Comparison of ENCODE assay signal across 8 cellular contexts in genomic region chr16:85029413-85029794, GRCh38. TPM values are rescaled to one million over a fixed set of nuclear protein-coding genes. Genes with fewer than 3 reads are reported as not detected.
DNase-seq lines count a peak whose midpoint lies in the region; ATAC-seq, FAIRE-seq and TF ChIP-seq lines count a peak whose summit lies in the region.

No MANE protein-coding gene starts in this region.

- H3K9me3 Mint-ChIP-seq in naive thymus-derived CD8-positive, alpha-beta T cell = no peaks in the 10 kb centered on the region

- CTCF ChIA-PET in HepG2 (lab: Yijun Ruan, JAX; ENCODE audit: low intra/inter-chr PET ratio, low total read pairs) = no interaction called here

- H3K36me3 Mint-ChIP-seq in T-helper 17 cell (ENCODE audit: low read depth) = peaks cover 3% of the 10 kb centered on the region
- peaks cover 0 to 12% (median 5%) of the 10 kb centered on the region in 3 donors for H3K36me3 Mint-ChIP-seq in naive thymus-derived CD8-positive, alpha-beta T cell

- TF ChIP-seq POLR2A in HepG2 (IDR thresholded peaks at IDR 0.05; ENCODE audit: insufficient read depth in 1 of 2, low read depth in 2 of 2, low read length in 2 of 2) (no peak), right lobe of liver (IDR thresholded peaks at IDR 0.05) (no peak), body of pancreas (IDR thresholded peaks at IDR 0.05) (no peak), tibial nerve (IDR thresholded peaks at IDR 0.05) (no peak)

- H3K27ac ChIP-seq in HepG2 (ENCODE audit: extremely low read length, insufficient read depth, low read length) (no peak overlapping the region), right lobe of liver (no peak overlapping the region), body of pancreas (peak overlapping the region; percentile 87 to 93 (median 91)), tibial nerve (peak overlapping the region in 3 of 4 donors; percentile 85 to 95 (median 90))

- H3K4me3 ChIP-seq in HepG2 (replicated peaks in 1 of 3; ENCODE audit: insufficient read depth in 1 of 3, low read depth in 2 of 3, low read length in 3 of 3) (no peak overlapping the region), right lobe of liver (no peak overlapping the region), body of pancreas (no peak overlapping the region), tibial nerve (peak overlapping the region in 2 of 4 donors; percentile 80 to 84)

- no peaks in the 10 kb centered on the region for H3K79me2 ChIP-seq in HepG2 (ENCODE audit: insufficient read depth, low read length)

- H3K4me1 Mint-ChIP-seq in T-helper 17 cell = peaks cover 26% of the 10 kb centered on the region
- H3K4me1 Mint-ChIP-seq in naive thymus-derived CD8-positive, alpha-beta T cell = peaks cover 25 to 49% (median 44%) of the 10 kb centered on the region in 4 donors

- H3K4me2 ChIP-seq in HepG2 (ENCODE audit: low read depth, low read length) = no peak overlapping the region

- WGBS in HepG2 (ENCODE audit: low lambda C conversion rate) = 14% methylated on average over 5 of the region's 5 CpGs
- WGBS in right lobe of liver (ENCODE audit: insufficient coverage, low coverage, low lambda C conversion rate, missing lambda C conversion rate) = 57% methylated on average over 5 of the region's 5 CpGs
- 21 to 34% methylated on average over 5 of the region's 5 CpGs for WGBS in body of pancreas, 2 donors
- 26 to 30% methylated on average over 5 of the region's 5 CpGs for WGBS in tibial nerve, 2 donors

- TF ChIP-seq EP300 in HepG2 (IDR thresholded peaks at IDR 0.05; ENCODE audit: low read depth in 2 of 2, low read length in 2 of 2) (no peak), HepG2 (CRISPR knock-in tag; IDR thresholded peaks at IDR 0.05; ENCODE audit: borderline replicate concordance) (no peak), tibial nerve (IDR thresholded peaks at IDR 0.05) (no peak)

- H3K27me3 ChIP-seq in HepG2 (ENCODE audit: control insufficient read depth in 1 of 2, insufficient read depth in 2 of 2, low read length in 2 of 2) (peaks cover 3 to 28% of the 10 kb centered on the region in 2 experiments; a peak in 4 of 5 replicates), right lobe of liver (no peaks in the 10 kb centered on the region), body of pancreas (no peaks in the 10 kb centered on the region), tibial nerve (no peaks in the 10 kb centered on the region)

- no peak overlapping the region for H2AFZ ChIP-seq in HepG2 (ENCODE audit: low read length)

- no peaks in the 10 kb centered on the region for H4K20me1 ChIP-seq in HepG2 (ENCODE audit: insufficient read depth, low read length)

- TF ChIP-seq CTCF in HepG2 (CRISPR knock-in tag; IDR thresholded peaks at IDR 0.05) (no peak), right lobe of liver (IDR thresholded peaks at IDR 0.05) (no peak), body of pancreas (IDR thresholded peaks at IDR 0.05) (no peak), tibial nerve (IDR thresholded peaks at IDR 0.05) (no peak)

- intact Hi-C loops in HepG2 (cut with micrococcal nuclease; ENCODE audit: unreplicated experiment) (no loop called here), right lobe of liver (cut with DNase I) (no loop called here), body of pancreas (cut with DNase I) (no loop called here)

- H3K9ac ChIP-seq in HepG2 (ENCODE audit: insufficient read depth, low read depth, low read length) = no peak overlapping the region

- H3K9me3 ChIP-seq in HepG2 (ENCODE audit: low read length) (no peaks in the 10 kb centered on the region), right lobe of liver (no peaks in the 10 kb centered on the region), T-helper 17 cell (ENCODE audit: control insufficient read depth, low read length, poor library complexity, severe bottlenecking) (no peaks in the 10 kb centered on the region), body of pancreas (no peaks in the 10 kb centered on the region), tibial nerve (no peaks in the 10 kb centered on the region)

- H3K4me3 Mint-ChIP-seq in T-helper 17 cell = peak overlapping the region; percentile 96
- peak overlapping the region; percentile 86 to 97 (median 92) for H3K4me3 Mint-ChIP-seq in naive thymus-derived CD8-positive, alpha-beta T cell

- FAIRE-seq in HepG2 (lab: Jason Lieb, UNC) = no peak

- no peaks in the 10 kb centered on the region for H3K27me3 Mint-ChIP-seq in T-helper 17 cell
- H3K27me3 Mint-ChIP-seq in naive thymus-derived CD8-positive, alpha-beta T cell = no peaks in the 10 kb centered on the region

- in situ Hi-C loops in HepG2 (cut with HindIII; ENCODE audit: extremely low pct_ligation_motif_present, low pct_unique_long_range_greater_than_20kb) = no loop called here

- no peak for DNase-seq in HepG2 (ENCODE audit: low spot score)
- DNase-seq in right lobe of liver = no peak
- peak; percentile 22 to 52 (median 26) for DNase-seq in T-helper 17 cell
- DNase-seq in body of pancreas = peak in 2 of 4 donors; percentile 25 to 28
- DNase-seq in naive thymus-derived CD8-positive, alpha-beta T cell = peak in 7 of 10 donors; percentile 18 to 71 (median 25)
- DNase-seq in tibial nerve (ENCODE audit: low spot score in 2 of 2) = no peak

- H3K36me3 ChIP-seq in HepG2 (replicated peaks in 1 of 2; ENCODE audit: control insufficient read depth in 1 of 2, insufficient read depth in 2 of 2, low read length in 2 of 2) = no peaks in the 10 kb centered on the region
- H3K36me3 ChIP-seq in right lobe of liver = no peaks in the 10 kb centered on the region
- no peaks in the 10 kb centered on the region for H3K36me3 ChIP-seq in body of pancreas (replicated peaks in 1 of 2; ENCODE audit: insufficient read depth in 1 of 2, low read depth in 2 of 2)
- peaks cover 0 to 12% (median 0%) of the 10 kb centered on the region in 3 donors for H3K36me3 ChIP-seq in tibial nerve

- POLR2A ChIA-PET in HepG2 (lab: Yijun Ruan, JAX) = no interaction called here
- POLR2A ChIA-PET in naive thymus-derived CD8-positive, alpha-beta T cell (lab: Charles Lee) = interaction anchor here (1.2 kb wide), 1 partner anchor 27 kb away, joined by 3 read pairs; no protein-coding TSS in a partner anchor

- peak overlapping the region; percentile 93 for H3K27ac Mint-ChIP-seq in T-helper 17 cell
- H3K27ac Mint-ChIP-seq in naive thymus-derived CD8-positive, alpha-beta T cell = peak overlapping the region; percentile 88 to 95 (median 92)

- ATAC-seq in HepG2 (no peak), right lobe of liver (no peak), T-helper 17 cell (peak; percentile 69), body of pancreas (no peak), HG03439 (IDR thresholded peaks at IDR 0.05; ENCODE audit: unreplicated experiment) (no peak), HG03571 (IDR thresholded peaks at IDR 0.05; ENCODE audit: unreplicated experiment) (no peak)
- peak; percentile 20 to 58 for ATAC-seq in naive thymus-derived CD8-positive, alpha-beta T cell

- no TSS peak for BruUV-seq in HepG2 (replicated peaks; lab: Mats Ljungman, UMichigan)

- no peak for TF ChIP-seq RAD21 in HepG2 (CRISPR knock-in tag; IDR thresholded peaks at IDR 0.05)

- H3K4me1 ChIP-seq in HepG2 (ENCODE audit: insufficient read depth, low read length) (peaks cover 31% of the 10 kb centered on the region), right lobe of liver (peaks cover 0 to 14% (median 0%) of the 10 kb centered on the region in 4 donors), body of pancreas (peaks cover 33% of the 10 kb centered on the region), tibial nerve (peaks cover 0 to 32% (median 17%) of the 10 kb centered on the region in 4 donors)

RNA-seq across cellular contexts. Expression of gene KIAA0513, which starts 1.8 kb away (rescaled TPM):
- total RNA-seq in HepG2 (2016; rRNA removed; fragmentation: Illumina TruSeq; extraction: Trizol) (1.5 and 1.8 TPM in 2 replicates), right lobe of liver (1 to 10 TPM; 2.6 to 7.4 (median 4.7) TPM), T-helper 17 cell (10 to 100 TPM in 1 of 2 donors, 1 to 10 TPM in 1; 8.1 to 35.0 TPM), body of pancreas (10 to 100 TPM; 23.1 to 71.9 TPM), tibial nerve (10 to 100 TPM in 1 of 4 donors, 1 to 10 TPM in 3; 6.9 to 13.8 (median 8.1) TPM)
- total RNA-seq in HepG2 (2016; cell fraction: cytosol; rRNA removed; fragmentation: Illumina TruSeq; extraction: Trizol; ENCODE audit: low read depth) = 0.62 and 0.91 TPM in 2 replicates
- total RNA-seq in HepG2 (2016; cell fraction: insoluble cytoplasmic fraction; rRNA removed; fragmentation: Illumina TruSeq; extraction: Trizol) = 1.5 and 1.7 TPM in 2 replicates
- 0.99 and 1.1 TPM in 2 replicates for total RNA-seq in HepG2 (2016; cell fraction: membrane; rRNA removed; fragmentation: Illumina TruSeq; extraction: Trizol)
- total RNA-seq in HepG2 (2016; cell fraction: nucleus; rRNA removed; fragmentation: Illumina TruSeq; extraction: Trizol) = 0.75 and 1.6 TPM in 2 replicates
- 1.8 and 2.4 TPM in 2 replicates for polyA plus RNA-seq in HepG2 (2011; rRNA removed)
- 1.6 and 2.3 TPM in 2 replicates for polyA plus RNA-seq in HepG2 (2011; cell fraction: cytosol; rRNA removed)
- 6.1 and 6.2 TPM in 2 replicates for polyA plus RNA-seq in HepG2 (2011; cell fraction: nucleus; rRNA removed)
- polyA plus RNA-seq in HepG2 (2012) = 1.6 and 2.5 TPM in 2 replicates
- polyA plus RNA-seq in HepG2 (2016; cell fraction: cytosol; fragmentation: Illumina TruSeq; extraction: Trizol; ENCODE audit: low read depth) = 0.47 and 1.2 TPM in 2 replicates
- 1.3 and 1.5 TPM in 2 replicates for polyA plus RNA-seq in HepG2 (2016; cell fraction: insoluble cytoplasmic fraction; fragmentation: Illumina TruSeq; extraction: Trizol; ENCODE audit: low read depth)
- 0.90 and 1.2 TPM in 2 replicates for polyA plus RNA-seq in HepG2 (2016; cell fraction: membrane; fragmentation: Illumina TruSeq; extraction: Trizol; ENCODE audit: low read depth)
- polyA plus RNA-seq in HepG2 (2016; cell fraction: nucleus; fragmentation: Illumina TruSeq; extraction: Trizol; ENCODE audit: insufficient read depth, low read depth) = 1.4 and 2.0 TPM in 2 replicates
- 1.2 and 3.4 TPM in 2 replicates for polyA minus RNA-seq in HepG2 (2011; rRNA and poly(A)+ RNA removed; ENCODE audit: low replicate concordance)
- 0.99 and 1.8 TPM in 2 replicates for polyA minus RNA-seq in HepG2 (2011; cell fraction: cytosol; rRNA and poly(A)+ RNA removed)
- polyA minus RNA-seq in HepG2 (2011; cell fraction: nucleus; rRNA and poly(A)+ RNA removed) = 3.6 and 5.5 TPM in 2 replicates
- total RNA-seq in naive thymus-derived CD8-positive, alpha-beta T cell = 10 to 100 TPM; 13.0 to 15.1 TPM
- polyA plus RNA-seq in naive thymus-derived CD8-positive, alpha-beta T cell = 10 to 100 TPM in 1 of 3 donors, 1 to 10 TPM in 2; 4.5 to 12.1 (median 7.8) TPM

RNA-seq across cellular contexts. Expression of gene ZDHHC7, which starts 18.1 kb away (rescaled TPM):
- total RNA-seq in HepG2 (2016; rRNA removed; fragmentation: Illumina TruSeq; extraction: Trizol) (39.6 and 46.8 TPM in 2 replicates), right lobe of liver (10 to 100 TPM; 10.7 to 27.5 (median 19.0) TPM), T-helper 17 cell (10 to 100 TPM; 35.4 to 46.6 TPM), body of pancreas (10 to 100 TPM; 17.5 to 39.2 TPM), tibial nerve (10 to 100 TPM; 58.1 to 75.6 (median 62.6) TPM)
- total RNA-seq in HepG2 (2016; cell fraction: cytosol; rRNA removed; fragmentation: Illumina TruSeq; extraction: Trizol; ENCODE audit: low read depth) = 7.0 and 8.2 TPM in 2 replicates
- total RNA-seq in HepG2 (2016; cell fraction: insoluble cytoplasmic fraction; rRNA removed; fragmentation: Illumina TruSeq; extraction: Trizol) = 36.4 and 48.1 TPM in 2 replicates
- 31.2 and 33.2 TPM in 2 replicates for total RNA-seq in HepG2 (2016; cell fraction: membrane; rRNA removed; fragmentation: Illumina TruSeq; extraction: Trizol)
- 34.5 and 37.8 TPM in 2 replicates for total RNA-seq in HepG2 (2016; cell fraction: nucleus; rRNA removed; fragmentation: Illumina TruSeq; extraction: Trizol)
- 67.6 and 79.2 TPM in 2 replicates for polyA plus RNA-seq in HepG2 (2011; rRNA removed)
- 96.7 and 128 TPM in 2 replicates for polyA plus RNA-seq in HepG2 (2011; cell fraction: cytosol; rRNA removed)
- polyA plus RNA-seq in HepG2 (2011; cell fraction: nucleus; rRNA removed) = 127 and 132 TPM in 2 replicates
- polyA plus RNA-seq in HepG2 (2012) = 56.5 and 63.5 TPM in 2 replicates
- polyA plus RNA-seq in HepG2 (2016; cell fraction: cytosol; fragmentation: Illumina TruSeq; extraction: Trizol; ENCODE audit: low read depth) = 4.1 and 4.9 TPM in 2 replicates
- polyA plus RNA-seq in HepG2 (2016; cell fraction: insoluble cytoplasmic fraction; fragmentation: Illumina TruSeq; extraction: Trizol; ENCODE audit: low read depth) = 35.0 and 37.7 TPM in 2 replicates
- 18.0 and 19.5 TPM in 2 replicates for polyA plus RNA-seq in HepG2 (2016; cell fraction: membrane; fragmentation: Illumina TruSeq; extraction: Trizol; ENCODE audit: low read depth)
- 57.2 and 68.7 TPM in 2 replicates for polyA plus RNA-seq in HepG2 (2016; cell fraction: nucleus; fragmentation: Illumina TruSeq; extraction: Trizol; ENCODE audit: insufficient read depth, low read depth)
- 49.1 and 145 TPM in 2 replicates for polyA minus RNA-seq in HepG2 (2011; rRNA and poly(A)+ RNA removed; ENCODE audit: low replicate concordance)
- 43.3 and 54.9 TPM in 2 replicates for polyA minus RNA-seq in HepG2 (2011; cell fraction: cytosol; rRNA and poly(A)+ RNA removed)
- polyA minus RNA-seq in HepG2 (2011; cell fraction: nucleus; rRNA and poly(A)+ RNA removed) = 53.7 and 58.9 TPM in 2 replicates
- total RNA-seq in naive thymus-derived CD8-positive, alpha-beta T cell = 10 to 100 TPM; 29.0 to 32.5 TPM
- polyA plus RNA-seq in naive thymus-derived CD8-positive, alpha-beta T cell = 10 to 100 TPM; 28.8 to 45.3 (median 37.7) TPM

Comparison
In these comparisons a context has a peak if more than half of its experiments do, and no peak if none do; other contexts are left out.
1. ATAC-seq: peak in T-helper 17 cell (single experiment) and naive thymus-derived CD8-positive, alpha-beta T cell (2 of 2); none in HepG2 (single experiment), right lobe of liver (0 of 4), body of pancreas (single experiment), HG03439 (single experiment) and HG03571 (single experiment).
2. DNase-seq: peak in T-helper 17 cell (3 of 3) and naive thymus-derived CD8-positive, alpha-beta T cell (7 of 10); none in HepG2 (single experiment), right lobe of liver (0 of 3) and tibial nerve (0 of 2).
3. H3K27ac ChIP-seq: peak in body of pancreas (4 of 4) and tibial nerve (3 of 4); none in HepG2 (single experiment) and right lobe of liver (0 of 3).